Comparison of ENCODE assay signal across 9 cellular contexts in genomic region chr9:95517559-95517933, GRCh38. TPM values are rescaled to one million over a fixed set of nuclear protein-coding genes. Genes with fewer than 3 reads are reported as not detected.
DNase-seq lines count a peak whose midpoint lies in the region; TF ChIP-seq lines count a peak whose summit lies in the region.
"Had no signal": no experiment of that assay in that cellular context is flagged by ENCODE, and none has a peak within 500 bp of the region (broad histone marks: within the 10 kb centered on the region; RNA-seq: fewer than 3 reads in every experiment).

No MANE protein-coding gene starts in this region.

- no peak overlapping the region for H3K27ac Mint-ChIP-seq in activated naive CD4-positive, alpha-beta T cell treated with anti-CD3 and anti-CD28 coated beads, Interleukin-2, amount 50 U/mL, for 24 hours
- no peak overlapping the region for H3K27ac Mint-ChIP-seq in mesothelial cell of epicardium
- peak overlapping the region; percentile 58 for H3K27ac Mint-ChIP-seq in type B pancreatic cell

- TF ChIP-seq CTCF in choroid plexus epithelial cell (conservative IDR thresholded peaks at IDR 0.05; ENCODE audit: low read depth, low read length) (no peak), mesothelial cell of epicardium (IDR thresholded peaks at IDR 0.05; ENCODE audit: unreplicated experiment) (no peak), type B pancreatic cell (conservative IDR thresholded peaks at IDR 0.05) (no peak)

- peaks cover 3% of the 10 kb centered on the region for H3K36me3 Mint-ChIP-seq in activated naive CD4-positive, alpha-beta T cell treated with anti-CD3 and anti-CD28 coated beads, Interleukin-2, amount 50 U/mL, for 24 hours
- H3K36me3 Mint-ChIP-seq in mesothelial cell of epicardium (no peaks in the 10 kb centered on the region), type B pancreatic cell (no peaks in the 10 kb centered on the region)

- peaks cover 21% of the 10 kb centered on the region for H3K4me1 Mint-ChIP-seq in activated naive CD4-positive, alpha-beta T cell treated with anti-CD3 and anti-CD28 coated beads, Interleukin-2, amount 50 U/mL, for 24 hours
- peaks cover 19% of the 10 kb centered on the region for H3K4me1 Mint-ChIP-seq in mesothelial cell of epicardium
- H3K4me1 Mint-ChIP-seq in type B pancreatic cell (ENCODE audit: unreplicated experiment), result peaks cover 25% of the 10 kb centered on the region

- H3K27me3 Mint-ChIP-seq in activated naive CD4-positive, alpha-beta T cell treated with anti-CD3 and anti-CD28 coated beads, Interleukin-2, amount 50 U/mL, for 24 hours, result peaks cover 2% of the 10 kb centered on the region
- H3K27me3 Mint-ChIP-seq in mesothelial cell of epicardium (ENCODE audit: low read depth) (peaks cover 85% of the 10 kb centered on the region), type B pancreatic cell (peaks cover 59% of the 10 kb centered on the region)

- no peak for DNase-seq in activated naive CD4-positive, alpha-beta T cell treated with Interleukin-2 at 50 U/mL for 16 hours
- DNase-seq in choroid plexus epithelial cell (ENCODE audit: low read depth), result no peak
- DNase-seq in mesothelial cell of epicardium (ENCODE audit: low spot score in 2 of 2, unreplicated experiment in 2 of 2), result no peak
- no peak for DNase-seq in type B pancreatic cell (ENCODE audit: extremely low spot score, unreplicated experiment)
- no peak for DNase-seq in NK-92 treated with Interleukin-12 subunit alpha and Interleukin-12 subunit beta, amount 100 ng/mL, for 24 hours (lab: John Stamatoyannopoulos, UW)
- no peak for DNase-seq in HuH-7 (ENCODE audit: low spot score)
- no peak for DNase-seq in Ammon's horn (ENCODE audit: low spot score)
- DNase-seq: T1000 had no signal

- peaks cover 5% of the 10 kb centered on the region for H3K9me3 Mint-ChIP-seq in activated naive CD4-positive, alpha-beta T cell treated with anti-CD3 and anti-CD28 coated beads, Interleukin-2, amount 50 U/mL, for 24 hours
- peaks cover 7% of the 10 kb centered on the region for H3K9me3 Mint-ChIP-seq in mesothelial cell of epicardium
- peaks cover 4% of the 10 kb centered on the region for H3K9me3 Mint-ChIP-seq in type B pancreatic cell

- peak overlapping the region; percentile 15 for H3K4me3 Mint-ChIP-seq in activated naive CD4-positive, alpha-beta T cell treated with anti-CD3 and anti-CD28 coated beads, Interleukin-2, amount 50 U/mL, for 24 hours
- peak overlapping the region; percentile 88 for H3K4me3 Mint-ChIP-seq in mesothelial cell of epicardium
- peak overlapping the region; percentile 99 for H3K4me3 Mint-ChIP-seq in type B pancreatic cell

- peak overlapping the region; percentile 59 for H3K4me3 ChIP-seq in choroid plexus epithelial cell (ENCODE audit: low read depth, low read length)

RNA-seq across cellular contexts. Expression of gene PTCH1, which starts 0.8 kb away (rescaled TPM):
- 29.9 to 36.3 TPM (median 36.1 TPM) in 3 replicates for total RNA-seq in mesothelial cell of epicardium
- 41.7 and 123 TPM in 2 replicates for total RNA-seq in type B pancreatic cell (ENCODE audit: low replicate concordance)

Comparison
In these comparisons a context has a peak if more than half of its experiments do, and no peak if none do; other contexts are left out.
1. H3K4me3 Mint-ChIP-seq: peak in every context shown above with its lines; median percentile 99 in type B pancreatic cell; 88 in mesothelial cell of epicardium; 15 in activated naive CD4-positive, alpha-beta T cell treated with anti-CD3 and anti-CD28 coated beads, Interleukin-2, amount 50 U/mL, for 24 hours.